In genomic region chr17:81295031-81295677, GRCh38 we compare ENCODE assay signal across 1 cellular context.
TF ChIP-seq lines count a peak whose summit lies in the region.

SLC38A10 (minus strand) TSS chr17:81295307; CDS start chr17:81294921, 386 bp downstream.

TF ChIP-seq in HepG2, 621 proteins besides CTCF, POLR2A, EP300 and RAD21 (continued from another document and continues in another):
- TF ChIP-seq FOXP4 (CRISPR knock-in tag; IDR thresholded peaks at IDR 0.05) = peak; percentile 47; the same call in 1 of the 2 replicates
- TF ChIP-seq HDAC2 (CRISPR knock-in tag; IDR thresholded peaks at IDR 0.05) = no peak
- TF ChIP-seq ZNF777 (CRISPR knock-in tag; IDR thresholded peaks at IDR 0.05) = peak; percentile 66
- TF ChIP-seq ZFP36L1 (CRISPR knock-in tag; IDR thresholded peaks at IDR 0.05) = no peak
- TF ChIP-seq TMF1 (CRISPR knock-in tag; IDR thresholded peaks at IDR 0.05; ENCODE audit: low read depth) = peak; percentile 76; the same call in 1 of the 2 replicates
- no peak for TF ChIP-seq ARID3A (IDR thresholded peaks at IDR 0.05; ENCODE audit: low read depth, low read length)
- TF ChIP-seq SMARCE1 (IDR thresholded peaks at IDR 0.05; ENCODE audit: borderline replicate concordance) = no peak
- peak; percentile 98 for TF ChIP-seq KAT8 (CRISPR knock-in tag; IDR thresholded peaks at IDR 0.05)
- peak; percentile 71 for TF ChIP-seq HOXA3 (CRISPR knock-in tag; IDR thresholded peaks at IDR 0.05)
- TF ChIP-seq ZIK1 (CRISPR knock-in tag; IDR thresholded peaks at IDR 0.05; ENCODE audit: borderline replicate concordance, low read depth) = no peak
- no peak for TF ChIP-seq ZNF432 (CRISPR knock-in tag; IDR thresholded peaks at IDR 0.05; ENCODE audit: borderline replicate concordance)
- peak; percentile 76; the same call in 1 of the 2 replicates for TF ChIP-seq KDM5A (IDR thresholded peaks at IDR 0.05; ENCODE audit: borderline replicate concordance, low read length)
- TF ChIP-seq SALL2 (CRISPR knock-in tag; IDR thresholded peaks at IDR 0.05) = peak; percentile 74; the same call in 1 of the 2 replicates
- TF ChIP-seq TEAD3 (CRISPR knock-in tag; optimal IDR thresholded peaks at IDR 0.05; ENCODE audit: borderline replicate concordance) = peak; percentile 58
- no peak for TF ChIP-seq ATF5 (CRISPR knock-in tag; IDR thresholded peaks at IDR 0.05; ENCODE audit: low read depth)
- no peak for TF ChIP-seq PBX3 (CRISPR knock-in tag; IDR thresholded peaks at IDR 0.05; ENCODE audit: borderline replicate concordance)
- TF ChIP-seq ZNF629 (CRISPR knock-in tag; conservative IDR thresholded peaks at IDR 0.05) = peak; percentile 15; the same call in 1 of the 2 replicates
- TF ChIP-seq EED (CRISPR knock-in tag; IDR thresholded peaks at IDR 0.05) = peak; percentile 22; the same call in 1 of the 2 replicates
- peak; percentile 100 for TF ChIP-seq ELF4 (CRISPR knock-in tag; IDR thresholded peaks at IDR 0.05; ENCODE audit: borderline replicate concordance)
- TF ChIP-seq CBX2 (IDR thresholded peaks at IDR 0.05; ENCODE audit: low read depth, low read length) = no peak
- no peak for TF ChIP-seq CBX2 (CRISPR knock-in tag; IDR thresholded peaks at IDR 0.05; ENCODE audit: low read depth)
- TF ChIP-seq RELA (CRISPR knock-in tag; IDR thresholded peaks at IDR 0.05) = peak; percentile 79; the same call in 1 of the 2 replicates
- no peak for TF ChIP-seq AKAP8 (CRISPR knock-in tag; IDR thresholded peaks at IDR 0.05)
- peak; percentile 32 for TF ChIP-seq SRSF1 (optimal IDR thresholded peaks at IDR 0.05; ENCODE audit: low read depth, low read length)
- peak; percentile 83 for TF ChIP-seq KMT2B (CRISPR knock-in tag; IDR thresholded peaks at IDR 0.05)
- TF ChIP-seq ZNF564 (CRISPR knock-in tag; IDR thresholded peaks at IDR 0.05) = peak; percentile 55; the same call in 1 of the 2 replicates
- 0 out of 2 replicates have a peak, but pooled peaks have one; percentile 38 for TF ChIP-seq KLF9 (CRISPR knock-in tag; IDR thresholded peaks at IDR 0.05; ENCODE audit: low read depth)
- peak; percentile 52; the same call in 1 of the 2 replicates for TF ChIP-seq ZNF792 (CRISPR knock-in tag; IDR thresholded peaks at IDR 0.05)
- no peak for TF ChIP-seq SP1 (IDR thresholded peaks at IDR 0.05)
- no peak; the same call in 1 of the 2 replicates for TF ChIP-seq SP1 (CRISPR knock-in tag; IDR thresholded peaks at IDR 0.05)
- TF ChIP-seq MAF1 (CRISPR knock-in tag; IDR thresholded peaks at IDR 0.05; ENCODE audit: borderline replicate concordance) = no peak
- no peak for TF ChIP-seq KMT2A (CRISPR knock-in tag; IDR thresholded peaks at IDR 0.05)
- no peak; the same call in 1 of the 2 replicates for TF ChIP-seq ZFP37 (CRISPR knock-in tag; IDR thresholded peaks at IDR 0.05; ENCODE audit: borderline replicate concordance)
- no peak; the same call in 1 of the 2 replicates for TF ChIP-seq ZNF556 (CRISPR knock-in tag; IDR thresholded peaks at IDR 0.05; ENCODE audit: borderline replicate concordance)
- no peak for TF ChIP-seq ZMAT5 (CRISPR knock-in tag; IDR thresholded peaks at IDR 0.05; ENCODE audit: borderline replicate concordance, low read depth)
- peak; percentile 26; the same call in 1 of the 2 replicates for TF ChIP-seq FOXA3 (CRISPR knock-in tag; IDR thresholded peaks at IDR 0.05)
- peak; percentile 93 for TF ChIP-seq SP2 (CRISPR knock-in tag; IDR thresholded peaks at IDR 0.05)
- TF ChIP-seq PHF21A (CRISPR knock-in tag; IDR thresholded peaks at IDR 0.05) = peak; percentile 92
- TF ChIP-seq ZNF260 (CRISPR knock-in tag; IDR thresholded peaks at IDR 0.05; ENCODE audit: borderline replicate concordance, low read depth) = no peak
- TF ChIP-seq ZNF782 (CRISPR knock-in tag; IDR thresholded peaks at IDR 0.05; ENCODE audit: borderline replicate concordance) = no peak
- TF ChIP-seq ZNF30 (CRISPR knock-in tag; IDR thresholded peaks at IDR 0.05) = no peak
- no peak for TF ChIP-seq ZNF282 (IDR thresholded peaks at IDR 0.05; ENCODE audit: partially characterized antibody)
- peak; percentile 93; the same call in 1 of the 2 replicates for TF ChIP-seq THYN1 (CRISPR knock-in tag; IDR thresholded peaks at IDR 0.05; ENCODE audit: borderline replicate concordance, low read depth)
- TF ChIP-seq ZBTB26 (CRISPR knock-in tag; IDR thresholded peaks at IDR 0.05; ENCODE audit: borderline replicate concordance) = 0 out of 2 replicates have a peak, but pooled peaks have one; percentile 22
- peak; percentile 94 for TF ChIP-seq NAIF1 (CRISPR knock-in tag; IDR thresholded peaks at IDR 0.05; ENCODE audit: borderline replicate concordance)
- TF ChIP-seq RXRA (CRISPR knock-in tag; IDR thresholded peaks at IDR 0.05) = peak; percentile 63; the same call in 1 of the 2 replicates
- no peak for TF ChIP-seq PRPF4 (IDR thresholded peaks at IDR 0.05; ENCODE audit: low read depth, low read length, poor library complexity, severe bottlenecking)
- no peak for TF ChIP-seq U2AF2 (IDR thresholded peaks at IDR 0.05; ENCODE audit: low read depth, low read length)
- peak; percentile 64 for TF ChIP-seq YY1 (IDR thresholded peaks at IDR 0.05; ENCODE audit: insufficient read depth, insufficient replicate concordance, low read depth, low read length)
- TF ChIP-seq ZNF724P (CRISPR knock-in tag; IDR thresholded peaks at IDR 0.05; ENCODE audit: borderline replicate concordance) = no peak; the same call in 1 of the 2 replicates
- no peak for TF ChIP-seq ZFAT (CRISPR knock-in tag; conservative IDR thresholded peaks at IDR 0.05)
- TF ChIP-seq FOXK1 (CRISPR knock-in tag; IDR thresholded peaks at IDR 0.05; ENCODE audit: borderline replicate concordance, low read depth) = no peak; the same call in 1 of the 2 replicates
- no peak for TF ChIP-seq JUND (CRISPR knock-in tag; IDR thresholded peaks at IDR 0.05)
- TF ChIP-seq USF2 (IDR thresholded peaks at IDR 0.05; ENCODE audit: low read depth, low read length) = no peak
- peak; percentile 60; the same call in 1 of the 2 replicates for TF ChIP-seq USF2 (CRISPR knock-in tag; IDR thresholded peaks at IDR 0.05; ENCODE audit: borderline replicate concordance)
- TF ChIP-seq ZNF552 (CRISPR knock-in tag; IDR thresholded peaks at IDR 0.05; ENCODE audit: borderline replicate concordance) = peak; percentile 69; the same call in 1 of the 2 replicates
- TF ChIP-seq RFX1 (IDR thresholded peaks at IDR 0.05) = no peak
- 0 out of 2 replicates have a peak, but pooled peaks have one; percentile 6 for TF ChIP-seq DNMT1 (CRISPR knock-in tag; IDR thresholded peaks at IDR 0.05)
- peak; percentile 78; the same call in 1 of the 2 replicates for TF ChIP-seq KDM5B (CRISPR knock-in tag; IDR thresholded peaks at IDR 0.05; ENCODE audit: borderline replicate concordance)
- no peak for TF ChIP-seq ZNF33B (CRISPR knock-in tag; IDR thresholded peaks at IDR 0.05)
- peak; percentile 61; the same call in 1 of the 2 replicates for TF ChIP-seq NFKB2 (CRISPR knock-in tag; IDR thresholded peaks at IDR 0.05; ENCODE audit: borderline replicate concordance)
- TF ChIP-seq TCF7L2 (IDR thresholded peaks at IDR 0.05; ENCODE audit: low read depth, low read length) = no peak
- peak; percentile 47; the same call in 1 of the 2 replicates for TF ChIP-seq ZNF160 (CRISPR knock-in tag; IDR thresholded peaks at IDR 0.05)
- peak; percentile 89 for TF ChIP-seq ETV5 (CRISPR knock-in tag; IDR thresholded peaks at IDR 0.05; ENCODE audit: borderline replicate concordance)
- TF ChIP-seq TARDBP (CRISPR knock-in tag; IDR thresholded peaks at IDR 0.05) = peak; percentile 67
- no peak for TF ChIP-seq ARNT (IDR thresholded peaks at IDR 0.05)
- 0 out of 2 replicates have a peak, but pooled peaks have one; percentile 27 for TF ChIP-seq ZNF660 (CRISPR knock-in tag; IDR thresholded peaks at IDR 0.05; ENCODE audit: borderline replicate concordance, low read depth)
- no peak; the same call in 1 of the 2 replicates for TF ChIP-seq IRX3 (CRISPR knock-in tag; IDR thresholded peaks at IDR 0.05; ENCODE audit: borderline replicate concordance, low read depth)
- no peak for TF ChIP-seq ARHGAP35 (CRISPR knock-in tag; IDR thresholded peaks at IDR 0.05; ENCODE audit: borderline replicate concordance)
- TF ChIP-seq ZNF580 (CRISPR knock-in tag; IDR thresholded peaks at IDR 0.05; ENCODE audit: borderline replicate concordance, low read depth) = no peak
